ENCODE assay signal across 17 cellular contexts in the genomic region with DNA sequence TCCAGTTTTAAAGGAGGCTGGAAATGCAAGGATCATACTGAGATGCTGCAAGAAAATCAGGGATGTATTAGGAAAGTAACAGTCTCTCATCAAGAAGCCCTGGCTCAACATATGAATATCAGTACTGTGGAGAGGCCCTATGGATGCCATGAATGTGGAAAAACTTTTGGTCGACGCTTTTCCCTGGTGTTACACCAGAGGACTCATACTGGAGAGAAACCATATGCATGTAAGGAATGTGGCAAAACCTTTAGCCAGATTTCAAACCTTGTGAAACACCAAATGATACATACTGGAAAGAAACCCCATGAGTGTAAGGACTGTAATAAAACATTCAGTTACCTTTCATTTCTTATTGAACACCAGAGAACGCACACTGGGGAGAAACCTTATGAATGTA. TPM values are rescaled to one million over a fixed set of nuclear protein-coding genes. Genes with fewer than 3 reads are reported as not detected.
DNase-seq lines count a peak whose midpoint lies in the region; ATAC-seq and TF ChIP-seq lines count a peak whose summit lies in the region.
"Had no signal": no experiment of that assay in that cellular context is flagged by ENCODE, and none has a peak within 500 bp of the region (broad histone marks: within the 10 kb centered on the region; RNA-seq: fewer than 3 reads in every experiment).

No MANE protein-coding gene starts in this region.

- H2AFZ ChIP-seq in neural progenitor cell (replicated peaks): no peak overlapping the region

- H3K9me3 ChIP-seq in endodermal cell (ENCODE audit: control insufficient read depth, low read length): peaks cover 100% of the 10 kb centered on the region
- peaks cover 83% of the 10 kb centered on the region for H3K9me3 ChIP-seq in neural progenitor cell (ENCODE audit: low read depth)
- H3K9me3 ChIP-seq: testis had no signal

- peaks cover 95% of the 10 kb centered on the region for H3K36me3 ChIP-seq in endodermal cell (ENCODE audit: control insufficient read depth, insufficient read depth, low read length)
- peaks cover 92% of the 10 kb centered on the region for H3K36me3 ChIP-seq in neural progenitor cell

- H3K79me2 ChIP-seq in neural progenitor cell (ENCODE audit: low read depth): no peaks in the 10 kb centered on the region

- peaks cover 24% of the 10 kb centered on the region for H3F3A ChIP-seq in neural progenitor cell (ENCODE audit: low read depth)

- no peak overlapping the region for H3K9ac ChIP-seq in endodermal cell (ENCODE audit: extremely low read depth, low read length, poor library complexity, severe bottlenecking)
- no peak overlapping the region for H3K9ac ChIP-seq in neural progenitor cell
- H3K9ac ChIP-seq: KMS-11 had no signal

- H3K27me3 ChIP-seq in endodermal cell (ENCODE audit: control insufficient read depth, insufficient read depth, low read length, poor library complexity, severe bottlenecking) (no peaks in the 10 kb centered on the region), neural progenitor cell (no peaks in the 10 kb centered on the region)
- H3K27me3 ChIP-seq: ascending aorta, heart left ventricle, right lobe of liver, testis had no signal

- H3K4me1 Mint-ChIP-seq in endodermal cell: no peaks in the 10 kb centered on the region
- H3K4me1 Mint-ChIP-seq in neural progenitor cell: no peaks in the 10 kb centered on the region

- H4K20me1 ChIP-seq in neural progenitor cell (ENCODE audit: low read depth): no peaks in the 10 kb centered on the region

- no peaks in the 10 kb centered on the region for H3K4me1 ChIP-seq in endodermal cell (ENCODE audit: control insufficient read depth, insufficient read depth, low read length)
- H3K4me1 ChIP-seq in neural progenitor cell: no peaks in the 10 kb centered on the region
- H3K4me1 ChIP-seq: ascending aorta, heart left ventricle, right lobe of liver, testis had no signal

- 87 to 100% methylated on average over 2 to 3 of the region's 3 CpGs for WGBS in endodermal cell (ENCODE audit: insufficient coverage in 1 of 2, insufficient read length in 1 of 2), 2 experiments

- H3K4me2 ChIP-seq in neural progenitor cell: no peak overlapping the region
- H3K4me2 ChIP-seq: KMS-11 had no signal

- no peak for ATAC-seq in GM21723 (IDR thresholded peaks at IDR 0.05; ENCODE audit: unreplicated experiment)
- ATAC-seq: heart left ventricle, mucosa of descending colon, right lobe of liver had no signal

- no peak for TF ChIP-seq POLR2A in NB4 (IDR thresholded peaks at IDR 0.05; ENCODE audit: extremely low read depth, insufficient read length)

- H3K36me3 Mint-ChIP-seq in endodermal cell (ENCODE audit: low read depth) (peaks cover 96% of the 10 kb centered on the region), neural progenitor cell (peaks cover 88% of the 10 kb centered on the region)

- H3K27me3 Mint-ChIP-seq in endodermal cell (ENCODE audit: insufficient read depth) (no peaks in the 10 kb centered on the region), neural progenitor cell (ENCODE audit: insufficient read depth, low read depth) (peaks cover 5% of the 10 kb centered on the region)

- H3K4me3 ChIP-seq in NB4 (ENCODE audit: low read depth, low read length): no peak overlapping the region
- H3K4me3 ChIP-seq in endodermal cell (ENCODE audit: low read length): peak overlapping the region; percentile 63
- peak overlapping the region; percentile 13 for H3K4me3 ChIP-seq in neural progenitor cell
- H3K4me3 ChIP-seq: ascending aorta, heart left ventricle, mucosa of descending colon, right lobe of liver, testis had no signal

- H3K27ac Mint-ChIP-seq in endodermal cell (no peak overlapping the region), neural progenitor cell (no peak overlapping the region)

- TF ChIP-seq CTCF in NB4 (IDR thresholded peaks at IDR 0.05; ENCODE audit: low read depth, low read length) (no peak), endodermal cell (conservative IDR thresholded peaks at IDR 0.05) (no peak), neural progenitor cell (IDR thresholded peaks at IDR 0.05) (no peak)

- peak; percentile 32 for DNase-seq in Caki2 (ENCODE audit: low read depth)
- peak; percentile 12 for DNase-seq in NB4 (ENCODE audit: low read depth)
- DNase-seq in endodermal cell: no peak
- DNase-seq in neural progenitor cell (ENCODE audit: low spot score): no peak
- DNase-seq in NCI-H2196 treated with DMSO at 0.1 percent for 48 hours (lab: John Stamatoyannopoulos, UW; ENCODE audit: unreplicated experiment): no peak
- no peak for DNase-seq in GM19238 (ENCODE audit: insufficient read length, low spot score)
- DNase-seq: activated CD8-positive, alpha-beta memory T cell treated with anti-CD3 and anti-CD28 coated beads for 24 hours; heart left ventricle; mucosa of descending colon; NK-92 treated with Interleukin-12 subunit alpha and Interleukin-12 subunit beta, amount 100 ng/mL, for 24 hours; occipital lobe; right lobe of liver; stimulated activated CD4-positive, alpha-beta T cell treated with anti-CD3 and anti-CD28 coated beads, Interleukin-2, amount 100 ng/mL, for 48 hours; testis had no signal

- H3K9me3 Mint-ChIP-seq in endodermal cell (peaks cover 100% of the 10 kb centered on the region), neural progenitor cell (peaks cover 93% of the 10 kb centered on the region)

- H3K27ac ChIP-seq in endodermal cell (ENCODE audit: low read depth, low read length): no peak overlapping the region
- H3K27ac ChIP-seq in neural progenitor cell: no peak overlapping the region
- H3K27ac ChIP-seq: ascending aorta, heart left ventricle, KMS-11, right lobe of liver, testis had no signal

- in situ Hi-C loops in Caki2 (cut with HindIII; ENCODE audit: low pct_unique_long_range_greater_than_20kb, low sequenced_read_pairs): no loop called here

- H3K4me3 Mint-ChIP-seq in endodermal cell (no peak overlapping the region), neural progenitor cell (no peak overlapping the region)

RNA-seq across cellular contexts. Expression of a gene that starts 24.5 kb away (rescaled TPM):
- total RNA-seq in Caki2 (2014; rRNA removed; shearing (Covaris generic); ENCODE audit: low replicate concordance): 0.52 and 0.98 TPM in 2 replicates
- total RNA-seq in endodermal cell (1 to 10 TPM; 3.7 to 3.9 TPM), neural progenitor cell (ENCODE audit: low replicate concordance) (6.0 and 7.2 TPM in 2 replicates)
- polyA plus RNA-seq in endodermal cell (2013, experiment 1 of 2): 1.9 TPM
- polyA plus RNA-seq in endodermal cell (2013, experiment 2 of 2): 1.8 TPM

RNA-seq across cellular contexts. Expression of a gene that starts 24.8 kb away (rescaled TPM):
- 0.54 and 3.1 TPM in 2 replicates for total RNA-seq in Caki2 (2014; rRNA removed; shearing (Covaris generic); ENCODE audit: low replicate concordance)
- 10 to 100 TPM; 12.0 to 16.4 TPM for total RNA-seq in endodermal cell
- polyA plus RNA-seq in endodermal cell (2013, experiment 1 of 2): 10.5 TPM
- 8.7 TPM for polyA plus RNA-seq in endodermal cell (2013, experiment 2 of 2)
- total RNA-seq in neural progenitor cell (ENCODE audit: low replicate concordance): 19.6 and 27.8 TPM in 2 replicates

RNA-seq across cellular contexts. Expression of a gene that starts 24.9 kb away (rescaled TPM):
- total RNA-seq in Caki2 (2014; rRNA removed; shearing (Covaris generic); ENCODE audit: low replicate concordance): 8.6 and 14.1 TPM in 2 replicates
- total RNA-seq in endodermal cell (10 to 100 TPM; 19.0 to 20.9 TPM), neural progenitor cell (ENCODE audit: low replicate concordance) (24.4 and 35.3 TPM in 2 replicates)
- 20.3 TPM for polyA plus RNA-seq in endodermal cell (2013, experiment 1 of 2)
- 23.4 TPM for polyA plus RNA-seq in endodermal cell (2013, experiment 2 of 2)

Comparison
In these comparisons a context has a peak if more than half of its experiments do, and no peak if none do; other contexts are left out.
1. DNase-seq: peak in Caki2 (single experiment) and NB4 (single experiment); none in endodermal cell (single experiment), neural progenitor cell (single experiment), NCI-H2196 treated with DMSO at 0.1 percent for 48 hours (single experiment) and GM19238 (single experiment).